ENCODE assay signal across 17 cellular contexts in the genomic region with DNA sequence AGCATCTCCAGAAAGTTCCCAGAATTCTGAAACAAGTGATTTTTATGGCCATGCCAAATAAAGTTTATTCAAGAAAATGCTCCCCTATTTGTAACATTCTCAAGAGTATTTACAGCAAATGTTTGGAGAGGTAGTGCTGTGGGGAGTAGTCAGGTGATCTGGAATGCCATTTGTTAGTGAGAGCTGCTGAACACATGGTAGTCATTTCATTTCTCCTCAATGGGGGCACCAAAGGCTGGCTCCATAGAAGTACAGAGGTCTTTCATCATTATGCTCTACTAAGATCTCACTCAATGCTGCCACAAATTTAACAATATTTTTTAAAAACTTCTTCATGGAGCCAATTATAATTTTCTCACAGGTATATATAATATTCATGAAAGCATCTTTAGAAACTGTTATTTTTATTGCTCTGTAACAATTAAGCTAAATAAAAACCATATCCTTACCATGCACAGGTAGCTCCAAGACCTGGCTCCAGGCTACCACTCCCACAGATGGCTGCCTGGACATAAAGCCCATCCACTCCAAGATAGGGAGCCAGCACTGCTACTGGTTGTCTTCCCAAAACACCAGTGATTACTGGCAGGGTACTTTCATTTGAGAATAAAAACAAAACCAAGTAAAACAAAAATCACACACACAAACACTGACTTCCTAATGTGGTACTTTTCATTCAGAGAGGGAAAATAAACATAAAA.
DNase-seq lines count a peak whose midpoint lies in the region; ATAC-seq and TF ChIP-seq lines count a peak whose summit lies in the region.
"Had no signal": no experiment of that assay in that cellular context is flagged by ENCODE, and none has a peak within 500 bp of the region (broad histone marks: within the 10 kb centered on the region; RNA-seq: fewer than 3 reads in every experiment).

No MANE protein-coding gene starts in this region.

- H3K4me3 ChIP-seq in WI38 (ENCODE audit: low read depth, low read length) (peak overlapping the region; percentile 8; the same call in 1 of the 2 replicates), mesodermal cell (ENCODE audit: extremely low read depth, insufficient read depth, low read length, poor library complexity, severe bottlenecking) (no peak overlapping the region)
- H3K4me3 ChIP-seq in effector memory CD4-positive, alpha-beta T cell (ENCODE audit: insufficient read depth, low read depth, low read length, poor library complexity, severe bottlenecking): no peak overlapping the region
- H3K4me3 ChIP-seq: vagina had no signal

- H3K36me3 ChIP-seq in mesodermal cell (ENCODE audit: control insufficient read depth, insufficient read depth, low read length): no peaks in the 10 kb centered on the region
- H3K36me3 ChIP-seq in effector memory CD4-positive, alpha-beta T cell (ENCODE audit: control insufficient read depth, insufficient read depth, low read length): no peaks in the 10 kb centered on the region
- H3K36me3 ChIP-seq: vagina had no signal

- no peak for ATAC-seq in GM21737 (IDR thresholded peaks at IDR 0.05; ENCODE audit: unreplicated experiment)
- ATAC-seq: activated T-cell treated with anti-CD3 and anti-CD28 coated beads, Interleukin-2, amount 50 U/mL, for 4 hours; effector memory CD8-positive, alpha-beta T cell; stimulated activated naive B cell treated with anti-CD40 and anti-IgM and Interleukin-4, amounts not matched to agents 10 μg/mL and 1 μg/mL and 100 μg/mL, for 72 hours had no signal

- peak overlapping the region; percentile 25 for H3K27ac ChIP-seq in mesodermal cell (ENCODE audit: low read depth, low read length, severe bottlenecking)
- no peak overlapping the region for H3K27ac ChIP-seq in effector memory CD4-positive, alpha-beta T cell (ENCODE audit: insufficient read depth, low read length, poor library complexity, severe bottlenecking)
- H3K27ac ChIP-seq: vagina had no signal

- TF ChIP-seq CTCF in WI38 (IDR thresholded peaks at IDR 0.05; ENCODE audit: low read depth, low read length): no peak

- H3K27me3 ChIP-seq in effector memory CD4-positive, alpha-beta T cell (replicated peaks; ENCODE audit: control insufficient read depth, insufficient read depth, low read length, poor library complexity, severe bottlenecking): no peaks in the 10 kb centered on the region
- H3K27me3 ChIP-seq: vagina had no signal

- peak; percentile 33 for DNase-seq in HT1080 (ENCODE audit: low read depth)
- DNase-seq in effector memory CD4-positive, alpha-beta T cell: no peak
- DNase-seq in inferior parietal cortex (ENCODE audit: extremely low spot score): no peak
- DNase-seq in COLO829 (ENCODE audit: low spot score): no peak
- DNase-seq: activated CD4-positive, alpha-beta T cell treated with anti-CD3 and anti-CD28 coated beads, Interleukin-2, amount 50 U/mL, for 1 hour; activated T-cell treated with anti-CD3 and anti-CD28 coated beads, Interleukin-2, amount 50 U/mL, for 4 hours; caudate nucleus; effector memory CD8-positive, alpha-beta T cell; foreskin melanocyte; NCI-H2081 treated with DMSO at 0.1 percent for 48 hours; SHP77; small intestine; stimulated activated naive B cell treated with anti-CD40 and anti-IgM and Interleukin-4, amounts not matched to agents 10 μg/mL and 1 μg/mL and 100 μg/mL, for 72 hours had no signal

- peaks cover 13% of the 10 kb centered on the region for H3K4me1 ChIP-seq in mesodermal cell (ENCODE audit: control insufficient read depth, insufficient read depth, low read length, poor library complexity, severe bottlenecking)
- no peaks in the 10 kb centered on the region for H3K4me1 ChIP-seq in effector memory CD4-positive, alpha-beta T cell (ENCODE audit: control insufficient read depth, insufficient read depth, low read length, poor library complexity, severe bottlenecking)

- no peaks in the 10 kb centered on the region for H3K9me3 ChIP-seq in mesodermal cell (ENCODE audit: control insufficient read depth, low read length)
- H3K9me3 ChIP-seq in effector memory CD4-positive, alpha-beta T cell (ENCODE audit: control insufficient read depth, low read length): no peaks in the 10 kb centered on the region
- H3K9me3 ChIP-seq: vagina had no signal
